9 cellular contexts compared by ENCODE assay signal in the genomic region with DNA sequence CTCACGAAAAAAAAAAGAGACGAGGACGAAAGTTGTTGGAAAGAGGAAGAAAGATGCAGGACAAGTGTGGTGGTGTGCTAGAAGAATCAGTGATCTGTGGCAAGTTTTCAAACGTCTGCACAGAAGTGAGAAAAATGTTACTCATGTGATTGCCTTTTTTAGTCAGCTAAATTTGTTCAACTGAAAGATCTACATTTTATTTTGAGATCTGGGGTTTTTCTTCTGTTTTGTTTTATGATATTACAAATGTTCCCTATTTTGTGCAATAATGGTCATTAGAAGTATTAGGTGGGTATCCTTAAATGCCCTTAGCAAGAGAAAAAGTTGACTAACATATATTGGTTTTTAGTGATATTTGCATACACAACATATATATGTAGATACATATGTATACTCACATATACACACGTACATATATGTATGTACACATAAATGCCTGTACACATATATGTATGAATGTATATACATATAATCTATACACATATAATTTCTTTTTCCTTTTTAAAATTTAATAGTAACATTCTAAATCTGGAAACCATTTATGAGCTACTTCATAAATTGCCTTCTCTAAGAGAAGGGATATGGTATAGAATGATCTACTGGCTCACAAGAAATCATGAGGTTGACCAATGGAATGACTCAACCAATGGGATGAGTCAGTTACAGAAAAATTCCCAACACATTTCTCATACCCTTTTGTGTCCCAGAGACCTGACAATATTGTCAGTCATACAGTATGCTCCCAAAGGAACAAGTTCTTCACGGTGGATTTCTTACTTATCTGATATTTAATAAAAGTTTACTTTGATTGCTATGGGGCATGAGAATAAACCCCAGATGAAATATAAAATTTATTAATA. TPM values are rescaled to one million over a fixed set of nuclear protein-coding genes. Genes with fewer than 3 reads are reported as not detected.
A peak's percentile ranks its signal among the peaks of the same experiment; 100 is the strongest.
DNase-seq lines count a peak whose midpoint lies in the region; ATAC-seq, FAIRE-seq and TF ChIP-seq lines count a peak whose summit lies in the region.
"Had no signal": no experiment of that assay in that cellular context is flagged by ENCODE, and none has a peak within 500 bp of the region (broad histone marks: within the 10 kb centered on the region; RNA-seq: fewer than 3 reads in every experiment).

No MANE protein-coding gene starts in this region.

- H3K4me2 ChIP-seq in GM12878 (ENCODE audit: control insufficient read depth, insufficient read depth) = no peak overlapping the region

- TF ChIP-seq POLR2A in GM12878 (IDR thresholded peaks at IDR 0.05; ENCODE audit: low read depth, low read length) (no peak), right lobe of liver (IDR thresholded peaks at IDR 0.05) (no peak)

- peak; percentile 99 for FAIRE-seq in GM12878 (lab: Jason Lieb, UNC)
- FAIRE-seq: colon had no signal

- H3K36me3 ChIP-seq in GM12878 (ENCODE audit: control insufficient read depth in 2 of 2, insufficient read depth in 2 of 2, low read length in 1 of 2) = no peaks in the 10 kb centered on the region
- H3K36me3 ChIP-seq in right lobe of liver = no peaks in the 10 kb centered on the region

- in situ Hi-C loops in GM12878 (cut with MboI) = no loop called here

- DNase-seq in AG08395 (ENCODE audit: low spot score) (peak; percentile 79), GM20000 (ENCODE audit: low spot score) (peak; percentile 43), GM12878 (ENCODE audit: low read depth, low spot score) (peak; percentile 41), NCI-H82 (lab: John Stamatoyannopoulos, UW) (no peak), right lobe of liver (no peak), HT-29 (ENCODE audit: low spot score) (no peak)
- DNase-seq in activated naive CD4-positive, alpha-beta T cell treated with Interleukin-2 at 50 U/mL for 16 hours = no peak

- CTCF ChIA-PET in GM12878 (lab: Yijun Ruan, JAX) = interaction anchor here (0.7 to 1.0 kb wide), 2 partner anchors 8 to 512 kb away, joined by 3 read pairs; no protein-coding TSS in a partner anchor

- POLR2A ChIA-PET in GM12878 (lab: Charles Lee) = interaction anchor here (1.1 kb wide), 1 partner anchor 8 kb away, joined by 4 read pairs; no protein-coding TSS in a partner anchor

- H4K20me1 ChIP-seq in GM12878 (ENCODE audit: control insufficient read depth, insufficient read depth) = no peaks in the 10 kb centered on the region

- H3K79me2 ChIP-seq in GM12878 (ENCODE audit: control insufficient read depth, insufficient read depth, low read length) = no peaks in the 10 kb centered on the region

- 19% methylated on average over 6 of the region's 6 CpGs for WGBS in GM12878 (ENCODE audit: insufficient coverage, insufficient replicate concordance, low lambda C conversion rate, missing lambda C conversion rate)
- WGBS in right lobe of liver (ENCODE audit: insufficient coverage, low coverage, low lambda C conversion rate, missing lambda C conversion rate) = 53% methylated on average over 6 of the region's 6 CpGs

- peaks cover 6% of the 10 kb centered on the region for H3K4me1 ChIP-seq in GM12878 (ENCODE audit: control insufficient read depth, insufficient read depth, low read length)
- no peaks in the 10 kb centered on the region for H3K4me1 ChIP-seq in right lobe of liver

- H3K27me3 ChIP-seq in GM12878 (replicated peaks in 1 of 2; ENCODE audit: control insufficient read depth in 2 of 2, insufficient read depth in 2 of 2, low read length in 1 of 2) (no peaks in the 10 kb centered on the region), right lobe of liver (no peaks in the 10 kb centered on the region)

- no peak for TF ChIP-seq RAD21 in GM12878 (IDR thresholded peaks at IDR 0.05; ENCODE audit: insufficient read depth, low read depth, low read length)

- no peak overlapping the region for H3K4me3 ChIP-seq in GM12878
- H3K4me3 ChIP-seq in right lobe of liver = no peak overlapping the region

- no peak overlapping the region for H2AFZ ChIP-seq in GM12878 (ENCODE audit: control insufficient read depth, low read depth, low read length)

- SMC1A ChIA-PET in GM12878 (lab: Charles Lee; ENCODE audit: uncharacterized antibody, unreplicated experiment) = interaction anchor here (1.0 to 1.4 kb wide), 5 partner anchors 8 to 384 kb away, joined by 3 to 4 read pairs (median 3); no protein-coding TSS in a partner anchor

- TF ChIP-seq EP300 in GM12878 (IDR thresholded peaks at IDR 0.05; ENCODE audit: borderline replicate concordance in 1 of 2, control insufficient read depth in 1 of 2, low read depth in 2 of 2, low read length in 2 of 2) = peak; percentile 82 to 85; a peak in 3 of 4 replicates

- no TSS peak for BruUV-seq in GM12878 (replicated peaks; lab: Mats Ljungman, UMichigan)

- H3K9me3 ChIP-seq in GM12878 (replicated peaks; ENCODE audit: control insufficient read depth, insufficient read depth, low read length) (no peaks in the 10 kb centered on the region; the same call in 1 of the 3 replicates), right lobe of liver (no peaks in the 10 kb centered on the region)

- RAD21 ChIA-PET in GM12878 (lab: Charles Lee; ENCODE audit: unreplicated experiment) = no interaction called here

- ATAC-seq in HG03378 (IDR thresholded peaks at IDR 0.05; ENCODE audit: unreplicated experiment) (peak; percentile 91), GM12878 (peak; percentile 95), right lobe of liver (no peak)

- no peak for TF ChIP-seq CTCF in GM20000 (IDR thresholded peaks at IDR 0.05; ENCODE audit: extremely low read depth, missing control alignments)
- no peak for TF ChIP-seq CTCF in GM12878 (IDR thresholded peaks at IDR 0.05 in 2 of 3, conservative IDR thresholded peaks at IDR 0.05 in 1 of 3; ENCODE audit: control insufficient read depth in 2 of 3, extremely low read depth in 1 of 3, insufficient read depth in 1 of 3, low read depth in 3 of 3, low read length in 3 of 3)
- TF ChIP-seq CTCF in right lobe of liver (IDR thresholded peaks at IDR 0.05) = no peak

- intact Hi-C loops in GM12878 (cut with micrococcal nuclease; ENCODE audit: unreplicated experiment) = no loop called here
- intact Hi-C loops in right lobe of liver (cut with DNase I) = no loop called here

- H3K9ac ChIP-seq in GM12878 (ENCODE audit: control insufficient read depth, insufficient read depth, low read length) = no peak overlapping the region

- H3K27ac ChIP-seq in GM12878 (ENCODE audit: control insufficient read depth, insufficient read depth) (no peak overlapping the region), right lobe of liver (no peak overlapping the region)

TF ChIP-seq in GM12878, 131 proteins besides CTCF, POLR2A, EP300 and RAD21 (continues in another document):
- TF ChIP-seq CREB1 (IDR thresholded peaks at IDR 0.05; ENCODE audit: low read depth) (no peak; the same call in 1 of the 2 replicates), LARP7 (IDR thresholded peaks at IDR 0.05) (no peak)
- TF ChIP-seq, protein P1, sequence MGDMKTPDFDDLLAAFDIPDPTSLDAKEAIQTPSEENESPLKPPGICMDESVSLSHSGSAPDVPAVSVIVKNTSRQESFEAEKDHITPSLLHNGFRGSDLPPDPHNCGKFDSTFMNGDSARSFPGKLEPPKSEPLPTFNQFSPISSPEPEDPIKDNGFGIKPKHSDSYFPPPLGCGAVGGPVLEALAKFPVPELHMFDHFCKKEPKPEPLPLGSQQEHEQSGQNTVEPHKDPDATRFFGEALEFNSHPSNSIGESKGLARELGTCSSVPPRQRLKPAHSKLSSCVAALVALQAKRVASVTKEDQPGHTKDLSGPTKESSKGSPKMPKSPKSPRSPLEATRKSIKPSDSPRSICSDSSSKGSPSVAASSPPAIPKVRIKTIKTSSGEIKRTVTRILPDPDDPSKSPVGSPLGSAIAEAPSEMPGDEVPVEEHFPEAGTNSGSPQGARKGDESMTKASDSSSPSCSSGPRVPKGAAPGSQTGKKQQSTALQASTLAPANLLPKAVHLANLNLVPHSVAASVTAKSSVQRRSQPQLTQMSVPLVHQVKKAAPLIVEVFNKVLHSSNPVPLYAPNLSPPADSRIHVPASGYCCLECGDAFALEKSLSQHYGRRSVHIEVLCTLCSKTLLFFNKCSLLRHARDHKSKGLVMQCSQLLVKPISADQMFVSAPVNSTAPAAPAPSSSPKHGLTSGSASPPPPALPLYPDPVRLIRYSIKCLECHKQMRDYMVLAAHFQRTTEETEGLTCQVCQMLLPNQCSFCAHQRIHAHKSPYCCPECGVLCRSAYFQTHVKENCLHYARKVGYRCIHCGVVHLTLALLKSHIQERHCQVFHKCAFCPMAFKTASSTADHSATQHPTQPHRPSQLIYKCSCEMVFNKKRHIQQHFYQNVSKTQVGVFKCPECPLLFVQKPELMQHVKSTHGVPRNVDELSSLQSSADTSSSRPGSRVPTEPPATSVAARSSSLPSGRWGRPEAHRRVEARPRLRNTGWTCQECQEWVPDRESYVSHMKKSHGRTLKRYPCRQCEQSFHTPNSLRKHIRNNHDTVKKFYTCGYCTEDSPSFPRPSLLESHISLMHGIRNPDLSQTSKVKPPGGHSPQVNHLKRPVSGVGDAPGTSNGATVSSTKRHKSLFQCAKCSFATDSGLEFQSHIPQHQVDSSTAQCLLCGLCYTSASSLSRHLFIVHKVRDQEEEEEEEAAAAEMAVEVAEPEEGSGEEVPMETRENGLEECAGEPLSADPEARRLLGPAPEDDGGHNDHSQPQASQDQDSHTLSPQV (IDR thresholded peaks at IDR 0.05) = no peak

RNA-seq across cellular contexts. Expression of a gene that starts 38.4 kb away (rescaled TPM):
- not detected in 2 replicates for total RNA-seq in GM12878 (2013; cell fraction: nucleolus; rRNA removed)
- 0.68 and 1.1 TPM in 2 replicates for total RNA-seq in GM12878 (2014; rRNA removed)
- total RNA-seq in GM12878 (2014; rRNA removed; fragmentation: Illumina TruSeq; extraction: Trizol) = 0.60 and 0.94 TPM in 2 replicates
- total RNA-seq in GM12878 (2021) = 0.64 and 0.67 TPM in 2 replicates
- 0.18 TPM for polyA plus RNA-seq in GM12878 (2011; ENCODE audit: low read depth)
- not detected in 2 replicates for polyA plus RNA-seq in GM12878 (2011; rRNA removed)
- polyA plus RNA-seq in GM12878 (2011; cell fraction: cytosol; rRNA removed) = not detected in 2 replicates
- polyA plus RNA-seq in GM12878 (2011; cell fraction: nucleus; rRNA removed) = not detected in 2 replicates
- 0.08 and 0.14 TPM in 2 replicates for polyA plus RNA-seq in GM12878 (2012)
- 0.81 and 1.1 TPM in 2 replicates for polyA plus RNA-seq in GM12878 (2014; fragmentation: Illumina TruSeq; extraction: Trizol)
- polyA plus RNA-seq in GM12878 (2014; fragmentation: Nextera tagmentation; extraction: Ambion mirVana) = 1 to 10 TPM; 1.3 to 1.5 TPM
- 0.52 and 0.53 TPM in 2 replicates for polyA plus RNA-seq in GM12878 (2014; rRNA removed)
- polyA plus RNA-seq in GM12878 (2016; fragmentation: Nextera tagmentation; extraction: Ambion mirVana) = under 1 TPM; 0.47 TPM
- not detected in 2 replicates for polyA minus RNA-seq in GM12878 (2011; rRNA and poly(A)+ RNA removed)
- not detected in 2 replicates for polyA minus RNA-seq in GM12878 (2011; cell fraction: cytosol; rRNA and poly(A)+ RNA removed)
- not detected in 2 replicates for polyA minus RNA-seq in GM12878 (2011; cell fraction: nucleus; rRNA and poly(A)+ RNA removed)
- total RNA-seq in right lobe of liver = under 1 TPM in 2 of 6 experiments, not detected in 4; 0.10 to 0.11 TPM
- total RNA-seq in HT-29 (2014; rRNA removed; shearing (Covaris generic)) = not detected in 2 replicates

Comparison
In these comparisons a context has a peak if more than half of its experiments do, and no peak if none do; other contexts are left out.
1. DNase-seq: peak in AG08395 (single experiment), GM20000 (single experiment) and GM12878 (single experiment); none in NCI-H82 (single experiment), right lobe of liver (0 of 3), HT-29 (single experiment) and activated naive CD4-positive, alpha-beta T cell treated with Interleukin-2 at 50 U/mL for 16 hours (single experiment).
2. ATAC-seq: peak in HG03378 (single experiment) and GM12878 (single experiment); none in right lobe of liver (0 of 4).